In genomic region chr4:150302553-150302952, GRCh38 we compare ENCODE assay signal across 11 cellular contexts.
A peak's percentile ranks its signal among the peaks of the same experiment; 100 is the strongest.
DNase-seq lines count a peak whose midpoint lies in the region; ATAC-seq, FAIRE-seq and TF ChIP-seq lines count a peak whose summit lies in the region.
"Had no signal": no experiment of that assay in that cellular context is flagged by ENCODE, and none has a peak within 500 bp of the region (broad histone marks: within the 10 kb centered on the region; RNA-seq: fewer than 3 reads in every experiment).

No MANE protein-coding gene starts in this region.

- peak; percentile 16 for FAIRE-seq in GM12891 (lab: Jason Lieb, UNC)

- no peak for TF ChIP-seq POLR2A in GM12891 (IDR thresholded peaks at IDR 0.05; ENCODE audit: low read depth, low read length)

- DNase-seq in GM12891 (ENCODE audit: insufficient read length, low spot score): no peak
- DNase-seq in SIG-M5 (lab: John Stamatoyannopoulos, UW): peak; percentile 43
- DNase-seq in dermis blood vessel endothelial cell: peak; percentile 75
- DNase-seq in stimulated activated CD4-positive, alpha-beta T cell treated with anti-CD3 and anti-CD28 coated beads, Interleukin-15, amount 100 ng/mL, for 24 hours: peak; percentile 56
- no peak for DNase-seq in nucleus accumbens (lab: John Stamatoyannopoulos, UW)
- DNase-seq: activated effector memory CD4-positive, alpha-beta T cell treated with Interleukin-2 at 50 U/mL for 16 hours; naive B cell; NCI-H1930 had no signal

- ATAC-seq in GM21723 (IDR thresholded peaks at IDR 0.05; ENCODE audit: unreplicated experiment) (no peak), HG02623 (IDR thresholded peaks at IDR 0.05; ENCODE audit: unreplicated experiment) (no peak), GM19035 (IDR thresholded peaks at IDR 0.05; ENCODE audit: unreplicated experiment) (no peak)

TF ChIP-seq in GM12891, 5 proteins besides CTCF, POLR2A, EP300 and RAD21:
- no peak for TF ChIP-seq SPI1 (IDR thresholded peaks at IDR 0.05; ENCODE audit: low read depth, low read length)
- no peak for TF ChIP-seq PAX5 (IDR thresholded peaks at IDR 0.05; ENCODE audit: insufficient read depth, low read length, severe bottlenecking)
- no peak for TF ChIP-seq POLR2AphosphoS5 (IDR thresholded peaks at IDR 0.05; ENCODE audit: low read depth, low read length)
- TF ChIP-seq TAF1 (IDR thresholded peaks at IDR 0.05; ENCODE audit: low read depth, low read length): no peak
- TF ChIP-seq POU2F2 (IDR thresholded peaks at IDR 0.05; ENCODE audit: low read depth, low read length): no peak

Comparison
In these comparisons a context has a peak if more than half of its experiments do, and no peak if none do; other contexts are left out.
1. DNase-seq: peak in SIG-M5 (single experiment), dermis blood vessel endothelial cell (single experiment) and stimulated activated CD4-positive, alpha-beta T cell treated with anti-CD3 and anti-CD28 coated beads, Interleukin-15, amount 100 ng/mL, for 24 hours (single experiment); none in GM12891 (single experiment) and nucleus accumbens (0 of 56).